Comparison of ENCODE assay signal across 8 cellular contexts in genomic region chr16:695355-696089, GRCh38. TPM values are rescaled to one million over a fixed set of nuclear protein-coding genes. Genes with fewer than 3 reads are reported as not detected.
A peak's percentile ranks its signal among the peaks of the same experiment; 100 is the strongest.
DNase-seq lines count a peak whose midpoint lies in the region; ATAC-seq, FAIRE-seq and TF ChIP-seq lines count a peak whose summit lies in the region.

No MANE protein-coding gene starts in this region.

- peak overlapping the region; percentile 98 for H3K4me2 ChIP-seq in K562 (ENCODE audit: insufficient read depth, low read length)

- H3K9me1 ChIP-seq in K562 (ENCODE audit: control insufficient read depth, insufficient read depth, low read length), result no peaks in the 10 kb centered on the region

- TF ChIP-seq POLR2A in K562 (conservative IDR thresholded peaks at IDR 0.05), result 0 out of 2 replicates have a peak, but pooled peaks have one; percentile 36

- peak; percentile 44 for ATAC-seq in HG03442 (IDR thresholded peaks at IDR 0.05; ENCODE audit: unreplicated experiment)
- ATAC-seq in K562, result peak; percentile 86
- ATAC-seq in natural killer cell treated with Interleukin-12 subunit alpha and Interleukin-12 subunit beta and Interleukin-15 and Interleukin-18, amount 100 ng/mL, for 72 hours, result peak; percentile 56 to 78
- ATAC-seq in upper lobe of right lung, result peak; percentile 68
- ATAC-seq in GM21526 (IDR thresholded peaks at IDR 0.05; ENCODE audit: low FRiP score, unreplicated experiment), result no peak
- ATAC-seq in HG02759 (IDR thresholded peaks at IDR 0.05; ENCODE audit: unreplicated experiment), result no peak

- H3K4me3 ChIP-seq in ACC112 (ENCODE audit: low read depth, low read length) (peak overlapping the region; percentile 35; the same call in 1 of the 2 replicates), K562 (peak overlapping the region; percentile 41), upper lobe of right lung (peak overlapping the region; percentile 45)

- H3K36me3 Mint-ChIP-seq in natural killer cell treated with Interleukin-12 subunit alpha and Interleukin-12 subunit beta and Interleukin-15 and Interleukin-18, amount 100 ng/mL, for 72 hours, result no peaks in the 10 kb centered on the region

- peaks cover 0 to 8% of the 10 kb centered on the region in 2 donors for H3K27me3 Mint-ChIP-seq in natural killer cell treated with Interleukin-12 subunit alpha and Interleukin-12 subunit beta and Interleukin-15 and Interleukin-18, amount 100 ng/mL, for 72 hours

- peak overlapping the region; percentile 49 for H3K4me3 Mint-ChIP-seq in natural killer cell treated with Interleukin-12 subunit alpha and Interleukin-12 subunit beta and Interleukin-15 and Interleukin-18, amount 100 ng/mL, for 72 hours

- FAIRE-seq in K562 (lab: Jason Lieb, UNC), result peak; percentile 26

- H3K27ac ChIP-seq in ACC112 (ENCODE audit: low read depth, low read length) (no peak overlapping the region), K562 (ENCODE audit: extremely low read depth, low read depth, low read length) (peak overlapping the region; percentile 51; the same call in 1 of the 3 replicates), upper lobe of right lung (no peak overlapping the region)

- 1% methylated on average over 53 of the region's 71 CpGs for WGBS in K562 (ENCODE audit: insufficient coverage, low coverage, missing lambda C conversion rate)

- H3K9me3 ChIP-seq in K562 (replicated peaks; ENCODE audit: control insufficient read depth, insufficient read depth, low read depth, low read length) (no peaks in the 10 kb centered on the region), upper lobe of right lung (no peaks in the 10 kb centered on the region)

- H3K9me3 Mint-ChIP-seq in natural killer cell treated with Interleukin-12 subunit alpha and Interleukin-12 subunit beta and Interleukin-15 and Interleukin-18, amount 100 ng/mL, for 72 hours, result no peaks in the 10 kb centered on the region

- TF ChIP-seq CTCF in K562 (IDR thresholded peaks at IDR 0.05 in 2 of 3, conservative IDR thresholded peaks at IDR 0.05 in 1 of 3; ENCODE audit: insufficient read depth in 2 of 3, low read depth in 1 of 3, low read length in 3 of 3), result no peak
- no peak for TF ChIP-seq CTCF in upper lobe of right lung (IDR thresholded peaks at IDR 0.05)

- POLR2A ChIA-PET in K562 (lab: Yijun Ruan, JAX), result interaction anchor here (0.6 to 1.6 kb wide), 10 partner anchors 9 to 295 kb away, joined by 3 to 9 read pairs (median 4); partner anchors contain the start of genes GNG13 and METRN

- H3K36me3 ChIP-seq in ACC112 (ENCODE audit: insufficient read depth, low read length), result no peaks in the 10 kb centered on the region
- H3K36me3 ChIP-seq in K562 (ENCODE audit: control insufficient read depth, insufficient read depth, low read length), result no peaks in the 10 kb centered on the region
- no peaks in the 10 kb centered on the region for H3K36me3 ChIP-seq in upper lobe of right lung

- peak overlapping the region in 1 of 2 experiments; percentile 90; a peak in 2 of 4 replicates for H3K9ac ChIP-seq in K562 (ENCODE audit: insufficient read depth in 1 of 2, low read depth in 2 of 2, low read length in 2 of 2)

- CTCF ChIA-PET in K562 (lab: Yijun Ruan, JAX; ENCODE audit: low intra/inter-chr PET ratio), result interaction anchor here (1.0 kb wide), 1 partner anchor 89 kb away, joined by 4 read pairs; no protein-coding TSS in a partner anchor

- peak; percentile 90 for DNase-seq in SW480 (ENCODE audit: low spot score)
- DNase-seq in K562 (ENCODE audit: extremely low read depth in 1 of 4, low spot score in 3 of 4), result peak; percentile 63 to 88 (median 71)
- no peak for DNase-seq in natural killer cell treated with Interleukin-12 subunit alpha and Interleukin-12 subunit beta and Interleukin-15 and Interleukin-18, amount 100 ng/mL, for 72 hours (ENCODE audit: low spot score)
- DNase-seq in upper lobe of right lung, result no peak

- H3K4me1 ChIP-seq in ACC112 (ENCODE audit: control insufficient read depth, insufficient read depth, low read length, unreplicated experiment) (no peaks in the 10 kb centered on the region), K562 (replicated peaks in 1 of 2; ENCODE audit: control insufficient read depth in 2 of 2, insufficient read depth in 2 of 2, low read length in 2 of 2) (peaks cover 7 to 61% of the 10 kb centered on the region in 2 experiments), upper lobe of right lung (peaks cover 10% of the 10 kb centered on the region)

- peaks cover 3 to 7% of the 10 kb centered on the region in 2 donors for H3K4me1 Mint-ChIP-seq in natural killer cell treated with Interleukin-12 subunit alpha and Interleukin-12 subunit beta and Interleukin-15 and Interleukin-18, amount 100 ng/mL, for 72 hours (ENCODE audit: low read depth in 2 of 2)

- H3K27ac Mint-ChIP-seq in natural killer cell treated with Interleukin-12 subunit alpha and Interleukin-12 subunit beta and Interleukin-15 and Interleukin-18, amount 100 ng/mL, for 72 hours, result no peak overlapping the region

- H3K27me3 ChIP-seq in ACC112 (ENCODE audit: insufficient read depth, low read length) (peaks cover 62% of the 10 kb centered on the region), K562 (ENCODE audit: control insufficient read depth in 2 of 2, insufficient read depth in 2 of 2, low read length in 2 of 2) (peaks cover 7 to 22% of the 10 kb centered on the region in 2 experiments; a peak in 4 of 5 replicates), upper lobe of right lung (peaks cover 66% of the 10 kb centered on the region)

- H2AFZ ChIP-seq in ACC112 (ENCODE audit: low read length, unreplicated experiment), result no peak overlapping the region
- peak overlapping the region; percentile 99 for H2AFZ ChIP-seq in K562 (ENCODE audit: low read depth, low read length)

- TF ChIP-seq EP300 in K562 (IDR thresholded peaks at IDR 0.05; ENCODE audit: low read length), result no peak

- in situ Hi-C loops in K562 (cut with MboI), result no loop called here

- H4K20me1 ChIP-seq in K562 (replicated peaks; ENCODE audit: control insufficient read depth, insufficient read depth, low read length), result peaks cover 7% of the 10 kb centered on the region

- BruUV-seq in K562 (replicated peaks; lab: Mats Ljungman, UMichigan), result no TSS peak

- intact Hi-C loops in K562 (cut with micrococcal nuclease) (no loop called here), upper lobe of right lung (cut with DNase I) (no loop called here)

- no peak for TF ChIP-seq RAD21 in K562 (CRISPR knock-in tag; conservative IDR thresholded peaks at IDR 0.05 in 1 of 2, IDR thresholded peaks at IDR 0.05 in 1 of 2)

- H3K79me2 ChIP-seq in ACC112 (ENCODE audit: control insufficient read depth, insufficient read depth, low read length, unreplicated experiment) (no peaks in the 10 kb centered on the region), K562 (ENCODE audit: control insufficient read depth, insufficient read depth, low read length) (no peaks in the 10 kb centered on the region)

RNA-seq across cellular contexts. Expression of gene WDR24, which starts 5.3 kb away (rescaled TPM):
- 7.7 and 42.2 TPM in 2 replicates for total RNA-seq in K562 (2011; cell fraction: chromatin; rRNA removed; ENCODE audit: low replicate concordance)
- 40.7 and 45.1 TPM in 2 replicates for total RNA-seq in K562 (2011; cell fraction: nucleolus; rRNA removed)
- total RNA-seq in K562 (2011; cell fraction: nucleoplasm; rRNA removed), result 14.7 and 16.8 TPM in 2 replicates
- total RNA-seq in K562 (2014; rRNA removed) (4.8 and 5.3 TPM in 2 replicates), K562 (2014; rRNA removed; fragmentation: Illumina TruSeq; extraction: Trizol) (0.70 and 1.2 TPM in 2 replicates), K562 (2015; rRNA removed; fragmentation: Illumina TruSeq; extraction: Trizol) (3.4 and 5.1 TPM in 2 replicates), K562 (2021) (23.3 and 25.4 TPM in 2 replicates), upper lobe of right lung (12.9 TPM)
- polyA plus RNA-seq in K562 (2011; rRNA removed) (3.3 and 6.7 TPM in 2 replicates), K562 (2014; fragmentation: Illumina TruSeq; extraction: Trizol) (5.5 and 10.2 TPM in 2 replicates), K562 (2014; fragmentation: Nextera tagmentation; extraction: Ambion mirVana) (under 1 TPM; 0.08 to 0.11 TPM), K562 (2014; rRNA removed) (12.2 and 12.5 TPM in 2 replicates)
- 5.5 and 12.0 TPM in 2 replicates for polyA plus RNA-seq in K562 (2011; cell fraction: cytosol; rRNA removed)
- 36.7 and 65.7 TPM in 2 replicates for polyA plus RNA-seq in K562 (2011; cell fraction: nucleus; rRNA removed)
- polyA plus RNA-seq in K562 (2012), result 14.6 and 20.0 TPM in 2 replicates
- 2.7 and 3.3 TPM in 2 replicates for polyA minus RNA-seq in K562 (2011; rRNA and poly(A)+ RNA removed)
- polyA minus RNA-seq in K562 (2011; cell fraction: cytosol; rRNA and poly(A)+ RNA removed), result 7.6 and 11.2 TPM in 2 replicates
- 14.4 and 18.2 TPM in 2 replicates for polyA minus RNA-seq in K562 (2011; cell fraction: nucleus; rRNA and poly(A)+ RNA removed)
- 10 to 100 TPM; 15.7 to 25.0 TPM for total RNA-seq in natural killer cell treated with Interleukin-12 subunit alpha and Interleukin-12 subunit beta and Interleukin-15 and Interleukin-18, amount 100 ng/mL, for 72 hours

RNA-seq across cellular contexts. Expression of gene FBXL16, which starts 10.1 kb away (rescaled TPM):
- 1.6 and 5.3 TPM in 2 replicates for total RNA-seq in K562 (2011; cell fraction: chromatin; rRNA removed; ENCODE audit: low replicate concordance)
- total RNA-seq in K562 (2011; cell fraction: nucleolus; rRNA removed), result 3.7 and 4.2 TPM in 2 replicates
- 2.3 and 2.7 TPM in 2 replicates for total RNA-seq in K562 (2011; cell fraction: nucleoplasm; rRNA removed)
- total RNA-seq in K562 (2014; rRNA removed) (2.2 and 2.7 TPM in 2 replicates), K562 (2014; rRNA removed; fragmentation: Illumina TruSeq; extraction: Trizol) (0.54 and 1.4 TPM in 2 replicates), K562 (2015; rRNA removed; fragmentation: Illumina TruSeq; extraction: Trizol) (0.41 and 0.47 TPM in 2 replicates), K562 (2021) (6.0 and 8.2 TPM in 2 replicates), upper lobe of right lung (3.6 TPM)
- polyA plus RNA-seq in K562 (2011; rRNA removed) (1.7 and 3.0 TPM in 2 replicates), K562 (2014; fragmentation: Illumina TruSeq; extraction: Trizol) (1.9 and 25.4 TPM in 2 replicates), K562 (2014; fragmentation: Nextera tagmentation; extraction: Ambion mirVana) (under 1 TPM; 0.21 to 0.37 TPM), K562 (2014; rRNA removed) (3.1 and 3.3 TPM in 2 replicates)
- polyA plus RNA-seq in K562 (2011; cell fraction: cytosol; rRNA removed), result 2.6 and 10.1 TPM in 2 replicates
- polyA plus RNA-seq in K562 (2011; cell fraction: nucleus; rRNA removed), result 5.0 and 9.1 TPM in 2 replicates
- polyA plus RNA-seq in K562 (2012), result 5.3 and 7.9 TPM in 2 replicates
- 0.57 and 0.63 TPM in 2 replicates for polyA minus RNA-seq in K562 (2011; rRNA and poly(A)+ RNA removed)
- polyA minus RNA-seq in K562 (2011; cell fraction: cytosol; rRNA and poly(A)+ RNA removed), result 3.6 and 6.4 TPM in 2 replicates
- polyA minus RNA-seq in K562 (2011; cell fraction: nucleus; rRNA and poly(A)+ RNA removed), result 1.5 and 2.0 TPM in 2 replicates
- total RNA-seq in natural killer cell treated with Interleukin-12 subunit alpha and Interleukin-12 subunit beta and Interleukin-15 and Interleukin-18, amount 100 ng/mL, for 72 hours, result under 1 TPM in 1 of 2 donors, not detected in 1; 0.26 TPM

RNA-seq across cellular contexts. Expression of gene JMJD8, which starts 11.4 kb away (rescaled TPM):
- 18.2 and 82.3 TPM in 2 replicates for total RNA-seq in K562 (2011; cell fraction: chromatin; rRNA removed; ENCODE audit: low replicate concordance)
- total RNA-seq in K562 (2011; cell fraction: nucleolus; rRNA removed), result 114 and 120 TPM in 2 replicates
- 55.7 and 56.0 TPM in 2 replicates for total RNA-seq in K562 (2011; cell fraction: nucleoplasm; rRNA removed)
- 48.3 and 63.8 TPM in 2 replicates for total RNA-seq in K562 (2014; rRNA removed)
- total RNA-seq in K562 (2014; rRNA removed; fragmentation: Illumina TruSeq; extraction: Trizol), result 9.6 and 15.8 TPM in 2 replicates
- total RNA-seq in K562 (2015; rRNA removed; fragmentation: Illumina TruSeq; extraction: Trizol), result 28.3 and 29.3 TPM in 2 replicates
- total RNA-seq in K562 (2021), result 50.6 and 56.6 TPM in 2 replicates
- polyA plus RNA-seq in K562 (2011; rRNA removed), result 22.2 and 33.4 TPM in 2 replicates
- polyA plus RNA-seq in K562 (2011; cell fraction: cytosol; rRNA removed), result 35.0 and 78.3 TPM in 2 replicates
- polyA plus RNA-seq in K562 (2011; cell fraction: nucleus; rRNA removed), result 96.4 and 165 TPM in 2 replicates
- polyA plus RNA-seq in K562 (2012), result 52.6 and 67.7 TPM in 2 replicates
- 43.3 and 47.9 TPM in 2 replicates for polyA plus RNA-seq in K562 (2014; fragmentation: Illumina TruSeq; extraction: Trizol)
- 1 to 10 TPM; 1.2 to 2.3 TPM for polyA plus RNA-seq in K562 (2014; fragmentation: Nextera tagmentation; extraction: Ambion mirVana)
- polyA plus RNA-seq in K562 (2014; rRNA removed), result 46.6 and 48.7 TPM in 2 replicates
- polyA minus RNA-seq in K562 (2011; rRNA and poly(A)+ RNA removed), result 5.2 and 7.4 TPM in 2 replicates
- polyA minus RNA-seq in K562 (2011; cell fraction: cytosol; rRNA and poly(A)+ RNA removed), result 16.1 and 16.5 TPM in 2 replicates
- 65.4 and 66.1 TPM in 2 replicates for polyA minus RNA-seq in K562 (2011; cell fraction: nucleus; rRNA and poly(A)+ RNA removed)
- total RNA-seq in natural killer cell treated with Interleukin-12 subunit alpha and Interleukin-12 subunit beta and Interleukin-15 and Interleukin-18, amount 100 ng/mL, for 72 hours, result 10 to 100 TPM; 31.2 to 53.4 TPM
- total RNA-seq in upper lobe of right lung, result 51.3 TPM

RNA-seq across cellular contexts. Expression of gene STUB1, which starts 15.3 kb away (rescaled TPM):
- total RNA-seq in K562 (2011; cell fraction: chromatin; rRNA removed; ENCODE audit: low replicate concordance), result 38.7 and 156 TPM in 2 replicates
- total RNA-seq in K562 (2011; cell fraction: nucleolus; rRNA removed), result 192 and 203 TPM in 2 replicates
- 62.0 and 88.9 TPM in 2 replicates for total RNA-seq in K562 (2011; cell fraction: nucleoplasm; rRNA removed)
- total RNA-seq in K562 (2014; rRNA removed) (251 and 276 TPM in 2 replicates), K562 (2014; rRNA removed; fragmentation: Illumina TruSeq; extraction: Trizol) (65.4 and 88.2 TPM in 2 replicates), K562 (2015; rRNA removed; fragmentation: Illumina TruSeq; extraction: Trizol) (147 and 168 TPM in 2 replicates), K562 (2021) (191 and 213 TPM in 2 replicates), upper lobe of right lung (98.9 TPM)
- polyA plus RNA-seq in K562 (2011; rRNA removed) (114 TPM in 2 replicates), K562 (2014; fragmentation: Illumina TruSeq; extraction: Trizol) (152 and 188 TPM in 2 replicates), K562 (2014; fragmentation: Nextera tagmentation; extraction: Ambion mirVana) (10 to 100 TPM; 10.6 to 27.7 TPM), K562 (2014; rRNA removed) (193 and 200 TPM in 2 replicates)
- 94.5 and 181 TPM in 2 replicates for polyA plus RNA-seq in K562 (2011; cell fraction: cytosol; rRNA removed)
- polyA plus RNA-seq in K562 (2011; cell fraction: nucleus; rRNA removed), result 195 and 305 TPM in 2 replicates
- 87.2 and 101 TPM in 2 replicates for polyA plus RNA-seq in K562 (2012)
- polyA minus RNA-seq in K562 (2011; rRNA and poly(A)+ RNA removed), result 22.1 and 33.0 TPM in 2 replicates
- 41.4 and 45.7 TPM in 2 replicates for polyA minus RNA-seq in K562 (2011; cell fraction: cytosol; rRNA and poly(A)+ RNA removed)
- 57.6 and 61.8 TPM in 2 replicates for polyA minus RNA-seq in K562 (2011; cell fraction: nucleus; rRNA and poly(A)+ RNA removed)
- total RNA-seq in natural killer cell treated with Interleukin-12 subunit alpha and Interleukin-12 subunit beta and Interleukin-15 and Interleukin-18, amount 100 ng/mL, for 72 hours, result 100 to 1,000 TPM in 1 of 2 donors, 10 to 100 TPM in 1; 95.0 to 172 TPM

RNA-seq across cellular contexts. Expression of gene METRN, which starts 19.4 kb away (rescaled TPM):
- total RNA-seq in K562 (2011; cell fraction: chromatin; rRNA removed; ENCODE audit: low replicate concordance), result 7.3 and 31.7 TPM in 2 replicates
- 28.0 and 30.0 TPM in 2 replicates for total RNA-seq in K562 (2011; cell fraction: nucleolus; rRNA removed)
- total RNA-seq in K562 (2011; cell fraction: nucleoplasm; rRNA removed), result 19.2 and 20.2 TPM in 2 replicates
- total RNA-seq in K562 (2014; rRNA removed), result 89.8 and 111 TPM in 2 replicates
- total RNA-seq in K562 (2014; rRNA removed; fragmentation: Illumina TruSeq; extraction: Trizol), result 1.0 and 2.0 TPM in 2 replicates
- total RNA-seq in K562 (2015; rRNA removed; fragmentation: Illumina TruSeq; extraction: Trizol), result 17.7 and 23.9 TPM in 2 replicates
- total RNA-seq in K562 (2021), result 73.5 and 79.2 TPM in 2 replicates
- polyA plus RNA-seq in K562 (2011; rRNA removed), result 15.4 and 33.4 TPM in 2 replicates
- 34.9 and 189 TPM in 2 replicates for polyA plus RNA-seq in K562 (2011; cell fraction: cytosol; rRNA removed)
- 44.8 and 72.6 TPM in 2 replicates for polyA plus RNA-seq in K562 (2011; cell fraction: nucleus; rRNA removed)
- 21.7 and 27.0 TPM in 2 replicates for polyA plus RNA-seq in K562 (2012)
- 3.0 and 8.7 TPM in 2 replicates for polyA plus RNA-seq in K562 (2014; fragmentation: Illumina TruSeq; extraction: Trizol)
- polyA plus RNA-seq in K562 (2014; fragmentation: Nextera tagmentation; extraction: Ambion mirVana), result 1 to 10 TPM in 1 of 2 experiments, under 1 TPM in 1; 0.20 to 1.2 TPM
- polyA plus RNA-seq in K562 (2014; rRNA removed), result 73.3 and 90.1 TPM in 2 replicates
- polyA minus RNA-seq in K562 (2011; rRNA and poly(A)+ RNA removed), result 1.9 and 2.5 TPM in 2 replicates
- 13.1 and 17.0 TPM in 2 replicates for polyA minus RNA-seq in K562 (2011; cell fraction: cytosol; rRNA and poly(A)+ RNA removed)
- polyA minus RNA-seq in K562 (2011; cell fraction: nucleus; rRNA and poly(A)+ RNA removed), result 14.6 and 14.7 TPM in 2 replicates
- total RNA-seq in natural killer cell treated with Interleukin-12 subunit alpha and Interleukin-12 subunit beta and Interleukin-15 and Interleukin-18, amount 100 ng/mL, for 72 hours, result 10 to 100 TPM; 21.0 to 34.9 TPM
- total RNA-seq in upper lobe of right lung, result 30.4 TPM

Comparison
In these comparisons a context has a peak if more than half of its experiments do, and no peak if none do; other contexts are left out.
1. ATAC-seq: peak in HG03442 (single experiment), K562 (single experiment), natural killer cell treated with Interleukin-12 subunit alpha and Interleukin-12 subunit beta and Interleukin-15 and Interleukin-18, amount 100 ng/mL, for 72 hours (2 of 2) and upper lobe of right lung (single experiment); none in GM21526 (single experiment) and HG02759 (single experiment).
2. DNase-seq: peak in SW480 (single experiment) and K562 (4 of 4); none in natural killer cell treated with Interleukin-12 subunit alpha and Interleukin-12 subunit beta and Interleukin-15 and Interleukin-18, amount 100 ng/mL, for 72 hours (single experiment) and upper lobe of right lung (single experiment).
3. Peak in every context shown above with its lines, with median percentiles within 50 percentile points of each other: H3K4me3 ChIP-seq.